26 cellular contexts compared by ENCODE assay signal in the genomic region with DNA sequence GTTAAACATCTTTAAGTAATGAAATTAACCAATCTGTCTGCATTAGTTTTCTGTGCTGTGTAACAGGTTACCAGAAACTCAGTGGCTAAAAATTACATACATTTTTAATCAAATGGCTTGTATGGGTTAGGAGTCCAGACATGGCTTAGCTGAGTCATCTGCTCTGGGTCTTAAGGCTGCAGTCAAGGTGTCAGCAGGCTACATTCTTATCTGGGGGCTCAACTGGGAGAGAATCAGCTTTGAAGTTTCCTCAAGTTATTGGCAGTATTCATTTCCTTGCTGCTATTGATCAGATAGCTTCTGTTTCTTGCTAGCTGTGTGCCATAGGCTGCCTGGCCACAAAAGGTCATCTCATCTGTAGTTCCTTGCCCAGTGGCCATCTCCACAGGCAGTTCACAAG.
"Had no signal": no experiment of that assay in that cellular context is flagged by ENCODE, and none has a peak within 500 bp of the region (broad histone marks: within the 10 kb centered on the region; RNA-seq: fewer than 3 reads in every experiment).

No MANE protein-coding gene starts in this region.

- H3K27me3 ChIP-seq: colonic mucosa, dorsolateral prefrontal cortex, pancreas, right atrium auricular region, tibial nerve had no signal

- H3K4me1 Mint-ChIP-seq: activated CD4-positive, alpha-beta T cell treated with anti-CD3 and anti-CD28 coated beads, Interleukin-2, amount 10 ng/mL, durations not matched to agents 24 days and 14 days; naive B cell; stimulated activated naive B cell treated with anti-CD40 and anti-IgM and Interleukin-4, amounts not matched to agents 10 μg/mL and 1 μg/mL and 100 μg/mL, for 72 hours had no signal

- H3K27ac ChIP-seq: colonic mucosa, dorsolateral prefrontal cortex, pancreas, prostate gland, right atrium auricular region, tibial nerve had no signal

- H3K36me3 Mint-ChIP-seq: activated CD4-positive, alpha-beta memory T cell treated with anti-CD3 and anti-CD28 coated beads for 36 hours; mesothelial cell of epicardium; naive B cell; stimulated activated naive B cell treated with anti-CD40 and anti-IgM and Interleukin-4, amounts not matched to agents 10 μg/mL and 1 μg/mL and 100 μg/mL, for 72 hours had no signal

- ATAC-seq: left colon; pancreas; stimulated activated naive B cell treated with anti-CD40 and anti-IgM and Interleukin-4, amounts not matched to agents 10 μg/mL and 1 μg/mL and 100 μg/mL, for 72 hours had no signal

- H3K36me3 ChIP-seq: colonic mucosa, pancreas, prostate gland, right atrium auricular region, tibial nerve had no signal

- H3K4me1 ChIP-seq: colonic mucosa, pancreas, prostate gland, right atrium auricular region, tibial nerve had no signal

- DNase-seq: activated CD4-positive, alpha-beta memory T cell treated with anti-CD3 and anti-CD28 coated beads for 36 hours; activated CD4-positive, alpha-beta T cell treated with anti-CD3 and anti-CD28 coated beads, Interleukin-2, amount 10 ng/mL, durations not matched to agents 24 days and 14 days; activated CD4-positive, CD25-positive, alpha-beta regulatory T cell treated with anti-CD3 and anti-CD28 coated beads, Interleukin-2, amount 50 U/mL, for 72 hours; activated CD8-positive, alpha-beta memory T cell treated with anti-CD3 and anti-CD28 coated beads, Interleukin-2, amount 50 U/mL, for 4 hours; activated gamma-delta T cell; activated naive CD4-positive, alpha-beta T cell treated with anti-CD3 and anti-CD28 coated beads, Interleukin-2, amount 50 U/mL, for 16 hours; activated T-cell treated with anti-CD3 and anti-CD28 coated beads, Interleukin-2, amount 50 U/mL, for 1 hour; amygdala; colonic mucosa; dorsolateral prefrontal cortex; effector memory CD4-positive, alpha-beta T cell; glutamatergic neuron; kidney; left colon; mammary epithelial cell; naive B cell; pancreas; stimulated activated CD4-positive, alpha-beta T cell treated with anti-CD3 and anti-CD28 coated beads, Interleukin-15, amount 100 ng/mL, for 24 hours; stimulated activated CD4-positive, alpha-beta T cell treated with anti-CD3 and anti-CD28 coated beads, Interleukin-2, amount 100 ng/mL, for 24 hours; stimulated activated naive B cell treated with anti-CD40 and anti-IgM and Interleukin-4, amounts not matched to agents 10 μg/mL and 1 μg/mL and 100 μg/mL, for 72 hours; T-helper 1 cell had no signal

- H3K4me3 ChIP-seq: colonic mucosa, dorsolateral prefrontal cortex, pancreas, prostate gland, right atrium auricular region, tibial nerve had no signal

- H3K9me3 Mint-ChIP-seq: activated CD4-positive, alpha-beta T cell treated with anti-CD3 and anti-CD28 coated beads, Interleukin-2, amount 10 ng/mL, durations not matched to agents 24 days and 14 days had no signal

- H3K9me3 ChIP-seq: colonic mucosa, pancreas, prostate gland, right atrium auricular region had no signal

- H3K27me3 Mint-ChIP-seq: activated CD4-positive, alpha-beta memory T cell treated with anti-CD3 and anti-CD28 coated beads for 36 hours; activated CD4-positive, alpha-beta T cell treated with anti-CD3 and anti-CD28 coated beads, Interleukin-2, amount 10 ng/mL, durations not matched to agents 24 days and 14 days; stimulated activated naive B cell treated with anti-CD40 and anti-IgM and Interleukin-4, amounts not matched to agents 10 μg/mL and 1 μg/mL and 100 μg/mL, for 72 hours had no signal

- H3K4me3 Mint-ChIP-seq: activated CD4-positive, alpha-beta memory T cell treated with anti-CD3 and anti-CD28 coated beads for 36 hours; activated CD4-positive, alpha-beta T cell treated with anti-CD3 and anti-CD28 coated beads, Interleukin-2, amount 10 ng/mL, durations not matched to agents 24 days and 14 days; mesothelial cell of epicardium; naive B cell; stimulated activated naive B cell treated with anti-CD40 and anti-IgM and Interleukin-4, amounts not matched to agents 10 μg/mL and 1 μg/mL and 100 μg/mL, for 72 hours; T-helper 2 cell treated with Interferon-gamma antibody and Interleukin-4, amounts not matched to agents 5 μg/mL and 100 μg/mL, for 36 hours had no signal

- H3K27ac Mint-ChIP-seq: activated CD4-positive, alpha-beta memory T cell treated with anti-CD3 and anti-CD28 coated beads for 36 hours; activated CD4-positive, alpha-beta T cell treated with anti-CD3 and anti-CD28 coated beads, Interleukin-2, amount 10 ng/mL, durations not matched to agents 24 days and 14 days; mesothelial cell of epicardium; naive B cell; stimulated activated naive B cell treated with anti-CD40 and anti-IgM and Interleukin-4, amounts not matched to agents 10 μg/mL and 1 μg/mL and 100 μg/mL, for 72 hours; T-helper 2 cell treated with Interferon-gamma antibody and Interleukin-4, amounts not matched to agents 5 μg/mL and 100 μg/mL, for 36 hours had no signal
